6 cellular contexts compared by ENCODE assay signal in the genomic region with DNA sequence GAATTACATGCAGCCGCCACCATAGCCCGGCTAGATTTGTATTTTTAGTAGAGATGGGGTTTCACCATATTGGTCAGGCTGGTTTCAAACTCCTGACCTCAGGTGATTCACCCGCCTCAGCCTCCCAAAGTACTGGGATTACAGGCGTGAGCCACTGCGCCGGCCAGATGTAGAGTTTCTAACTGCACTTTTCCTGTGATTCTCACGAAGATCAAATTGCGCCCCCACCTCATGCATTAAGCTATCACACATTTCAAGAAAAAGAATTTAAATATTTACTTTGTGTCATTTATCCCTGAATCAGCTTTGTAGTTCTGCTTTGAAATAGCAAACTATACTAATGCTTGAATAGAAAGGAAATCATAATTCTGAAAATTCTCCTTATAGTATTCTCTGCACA. TPM values are rescaled to one million over a fixed set of nuclear protein-coding genes. Genes with fewer than 3 reads are reported as not detected.
DNase-seq lines count a peak whose midpoint lies in the region; ATAC-seq and TF ChIP-seq lines count a peak whose summit lies in the region.
"Not testable (repeated sequence)": the region's sequence is repeated elsewhere in the genome, so short reads cannot be mapped to it uniquely, and the experiment has no call there.

No MANE protein-coding gene starts in this region.

- H3K9me3 Mint-ChIP-seq in chondrocyte (ENCODE audit: low read depth): not testable (repeated sequence)

- not testable (repeated sequence) for TF ChIP-seq CTCF in IMR-90 (conservative IDR thresholded peaks at IDR 0.05; ENCODE audit: low read depth, low read length); gastrocnemius medialis (IDR thresholded peaks at IDR 0.05 in 4 of 5, conservative IDR thresholded peaks at IDR 0.05 in 1 of 5)
- peak; percentile 6 for TF ChIP-seq CTCF in chondrocyte (IDR thresholded peaks at IDR 0.05)

- H3K18ac ChIP-seq in IMR-90 (ENCODE audit: low read depth, low read length): not testable (repeated sequence)

- H4K8ac ChIP-seq in IMR-90 (ENCODE audit: low read depth in 2 of 2, low read length in 2 of 2): not testable (repeated sequence)

- not testable (repeated sequence) for H3K4me3 ChIP-seq in IMR-90 (ENCODE audit: insufficient read depth, low read depth, low read length); SJSA1; gastrocnemius medialis

- H2AFZ ChIP-seq in IMR-90 (replicated peaks; ENCODE audit: low read length, poor library complexity): not testable (repeated sequence)

- not testable (repeated sequence) for H2BK15ac ChIP-seq in IMR-90 (ENCODE audit: low read depth, low read length)

- not testable (repeated sequence) for H2BK20ac ChIP-seq in IMR-90 (ENCODE audit: low read depth, low read length)

- not testable (repeated sequence) for H3K27ac ChIP-seq in IMR-90 (ENCODE audit: insufficient read depth, low read length)
- peak overlapping the region; percentile 15; the same call in 1 of the 2 replicates for H3K27ac ChIP-seq in SJSA1
- peak overlapping the region; percentile 82 to 91 (median 90) for H3K27ac ChIP-seq in gastrocnemius medialis

- BruUV-seq in IMR-90 (replicated peaks; lab: Mats Ljungman, UMichigan): not testable (repeated sequence)

- not testable (repeated sequence) for H2AK5ac ChIP-seq in IMR-90 (ENCODE audit: low read depth, low read length)

- POLR2A ChIA-PET in IMR-90 (lab: Charles Lee; ENCODE audit: unreplicated experiment): interaction anchor here (0.6 kb wide), 1 partner anchor 78 kb away, joined by 3 read pairs; no protein-coding TSS in a partner anchor

- no CpG with 5 or more reads among the region's 8 CpGs for WGBS in IMR-90 (ENCODE audit: extremely low coverage in 2 of 2, insufficient read length in 1 of 2), 2 experiments

- not testable (repeated sequence) for H3K23ac ChIP-seq in IMR-90 (ENCODE audit: low read depth, low read length)

- H3K4me1 Mint-ChIP-seq in chondrocyte (ENCODE audit: low read depth): peaks cover 29% of the 10 kb centered on the region

- dilution Hi-C loops in IMR-90 (cut with HindIII; ENCODE audit: low sequenced_read_pairs, unreplicated experiment): not testable (repeated sequence)

- H4K91ac ChIP-seq in IMR-90 (ENCODE audit: insufficient read depth, low read depth, low read length): not testable (repeated sequence)

- not testable (repeated sequence) for H3K36me3 ChIP-seq in IMR-90 (ENCODE audit: control insufficient read depth, insufficient read depth, low read length); SJSA1; gastrocnemius medialis

- not testable (repeated sequence) for H3K4me2 ChIP-seq in IMR-90 (ENCODE audit: low read depth, low read length)

- H3K79me1 ChIP-seq in IMR-90 (ENCODE audit: low read depth in 1 of 2, low read length in 2 of 2): not testable (repeated sequence)

- not testable (repeated sequence) for H3K9ac ChIP-seq in IMR-90 (ENCODE audit: low read depth, low read length)

- DNase-seq in EH (ENCODE audit: low read depth) (peak; percentile 39), IMR-90 (peak; percentile 69), SJSA1 (ENCODE audit: low read depth in 1 of 2, low spot score in 2 of 2) (peak; percentile 51 to 56), iris pigment epithelial cell (ENCODE audit: low read depth) (peak; percentile 83)
- not testable (repeated sequence) for DNase-seq in chondrocyte (ENCODE audit: low spot score); gastrocnemius medialis

- H3K9me1 ChIP-seq in IMR-90 (ENCODE audit: insufficient read depth, low read length): not testable (repeated sequence)

- not testable (repeated sequence) for TF ChIP-seq POLR2A in IMR-90 (IDR thresholded peaks at IDR 0.05; ENCODE audit: low read depth, low read length); gastrocnemius medialis (IDR thresholded peaks at IDR 0.05)

- H3K56ac ChIP-seq in IMR-90 (ENCODE audit: extremely low read depth, insufficient read depth, low read length): not testable (repeated sequence)

- not testable (repeated sequence) for H3K36me3 Mint-ChIP-seq in chondrocyte (ENCODE audit: low read depth)

- H4K5ac ChIP-seq in IMR-90 (ENCODE audit: low read depth, low read length): not testable (repeated sequence)

- H3K27me3 Mint-ChIP-seq in chondrocyte (ENCODE audit: low read depth): not testable (repeated sequence)

- not testable (repeated sequence) for H4K20me1 ChIP-seq in IMR-90 (ENCODE audit: insufficient read depth, low read length)

- H3K27me3 ChIP-seq in IMR-90 (ENCODE audit: control insufficient read depth, insufficient read depth, low read length); SJSA1 (replicated peaks); gastrocnemius medialis: not testable (repeated sequence)

- not testable (repeated sequence) for H3K14ac ChIP-seq in IMR-90 (replicated peaks; ENCODE audit: low read depth, low read length)

- in situ Hi-C loops in IMR-90 (cut with MboI; ENCODE audit: low sequenced_read_pairs); gastrocnemius medialis (cut with MboI; ENCODE audit: low sequenced_read_pairs in 4 of 4): not testable (repeated sequence)

- not testable (repeated sequence) for H3K9me3 ChIP-seq in IMR-90 (ENCODE audit: control insufficient read depth, insufficient read depth, low read length); SJSA1 (replicated peaks); gastrocnemius medialis

- TF ChIP-seq RAD21 in IMR-90 (IDR thresholded peaks at IDR 0.05; ENCODE audit: low read length): not testable (repeated sequence)

- H2BK5ac ChIP-seq in IMR-90 (ENCODE audit: low read depth, low read length, poor library complexity, severe bottlenecking): not testable (repeated sequence)

- peak overlapping the region; percentile 80 for H3K27ac Mint-ChIP-seq in chondrocyte (ENCODE audit: unreplicated experiment)

- not testable (repeated sequence) for H3K4me3 Mint-ChIP-seq in chondrocyte (ENCODE audit: unreplicated experiment)

- CTCF ChIA-PET in IMR-90 (lab: Yijun Ruan, JAX): interaction anchor here (0.6 to 1.5 kb wide), 5 partner anchors 14 to 103 kb away, joined by 3 to 4 read pairs (median 3); partner anchors contain the start of gene RASGRP3

- not testable (repeated sequence) for H3K4me1 ChIP-seq in IMR-90 (ENCODE audit: control insufficient read depth, insufficient read depth, low read length); SJSA1 (replicated peaks)
- H3K4me1 ChIP-seq in gastrocnemius medialis: peaks cover 15 to 24% of the 10 kb centered on the region in 2 donors

- H2BK120ac ChIP-seq in IMR-90 (ENCODE audit: low read depth, low read length): not testable (repeated sequence)

- not testable (repeated sequence) for H3K4ac ChIP-seq in IMR-90 (ENCODE audit: low read depth, low read length)

- not testable (repeated sequence) for ATAC-seq in IMR-90 (ENCODE audit: low read depth); gastrocnemius medialis

- intact Hi-C loops in IMR-90 (cut with micrococcal nuclease); gastrocnemius medialis (cut with DNase I; ENCODE audit: low total_unique reads): not testable (repeated sequence)

- H2AK9ac ChIP-seq in IMR-90 (replicated peaks; ENCODE audit: low read depth, low read length, poor library complexity): not testable (repeated sequence)

RNA-seq across cellular contexts. Expression of gene RASGRP3, which starts 13.9 kb away (rescaled TPM):
- 2.5 and 3.0 TPM in 2 replicates for total RNA-seq in IMR-90 (2012; rRNA removed)
- 0.87 and 1.7 TPM in 2 replicates for polyA plus RNA-seq in IMR-90 (2012; rRNA removed)
- polyA plus RNA-seq in IMR-90 (2012; cell fraction: cytosol; rRNA removed): 0.42 and 0.52 TPM in 2 replicates
- polyA plus RNA-seq in IMR-90 (2012; cell fraction: nucleus; rRNA removed; ENCODE audit: low replicate concordance): 0.48 and 2.8 TPM in 2 replicates
- total RNA-seq in SJSA1 (2014; rRNA removed; shearing (Covaris generic)): 7.5 and 11.6 TPM in 2 replicates
- 3.0 to 3.7 TPM (median 3.0 TPM) in 3 replicates for total RNA-seq in chondrocyte
- total RNA-seq in gastrocnemius medialis: 10 to 100 TPM; 10.0 to 22.5 (median 12.1) TPM
